Comparison of ENCODE assay signal across 8 cellular contexts in genomic region chr4:38670061-38670894, GRCh38. TPM values are rescaled to one million over a fixed set of nuclear protein-coding genes. Genes with fewer than 3 reads are reported as not detected.
A peak's percentile ranks its signal among the peaks of the same experiment; 100 is the strongest.
DNase-seq lines count a peak whose midpoint lies in the region; TF ChIP-seq lines count a peak whose summit lies in the region.

No MANE protein-coding gene starts in this region.

- TF ChIP-seq CTCF in Peyer's patch (IDR thresholded peaks at IDR 0.05) (no peak), esophagus squamous epithelium (IDR thresholded peaks at IDR 0.05) (no peak), progenitor cell of endocrine pancreas (IDR thresholded peaks at IDR 0.05; ENCODE audit: unreplicated experiment) (no peak), lower leg skin (IDR thresholded peaks at IDR 0.05) (no peak)

- peaks cover 68 to 100% (median 88%) of the 10 kb centered on the region in 4 donors for H3K4me1 Mint-ChIP-seq in CD4-positive, alpha-beta memory T cell
- peaks cover 85% of the 10 kb centered on the region for H3K4me1 Mint-ChIP-seq in progenitor cell of endocrine pancreas (ENCODE audit: low read depth)

- H3K56ac ChIP-seq in mesendoderm (ENCODE audit: low read length) = no peak overlapping the region

- H2BK120ac ChIP-seq in mesendoderm (ENCODE audit: low read depth, low read length) = no peak overlapping the region

- H3K9ac ChIP-seq in mesendoderm (ENCODE audit: low read length) = no peak overlapping the region

- H3K36me3 ChIP-seq in CD4-positive, alpha-beta memory T cell (ENCODE audit: insufficient read depth, low read length) = no peaks in the 10 kb centered on the region
- H3K36me3 ChIP-seq in Peyer's patch = no peaks in the 10 kb centered on the region
- H3K36me3 ChIP-seq in esophagus squamous epithelium = no peaks in the 10 kb centered on the region
- H3K36me3 ChIP-seq in mesendoderm (ENCODE audit: control insufficient read depth, insufficient read depth, low read length) = no peaks in the 10 kb centered on the region

- H2BK5ac ChIP-seq in mesendoderm (ENCODE audit: low read length) = no peak overlapping the region

- H4K5ac ChIP-seq in mesendoderm (ENCODE audit: low read length) = no peak overlapping the region

- WGBS in esophagus squamous epithelium, 2 donors = 56 to 57% methylated on average over 6 of the region's 7 CpGs
- no CpG with 5 or more reads among the region's 7 CpGs for WGBS in mesendoderm (ENCODE audit: extremely low coverage, insufficient coverage, low lambda C conversion rate)
- 54% methylated on average over 7 of the region's 7 CpGs for WGBS in lower leg skin, 2 donors

- H3K79me1 ChIP-seq in mesendoderm (ENCODE audit: low read length) = peaks cover 14% of the 10 kb centered on the region

- TF ChIP-seq POLR2A in Peyer's patch (IDR thresholded peaks at IDR 0.05) = no peak
- TF ChIP-seq POLR2A in esophagus squamous epithelium (IDR thresholded peaks at IDR 0.05) = no peak
- TF ChIP-seq POLR2A in lower leg skin (IDR thresholded peaks at IDR 0.05) = no peak

- no peak overlapping the region for H3K23ac ChIP-seq in mesendoderm (ENCODE audit: low read length)

- intact Hi-C loops in CD4-positive, alpha-beta memory T cell (cut with micrococcal nuclease) = no loop called here
- intact Hi-C loops in esophagus squamous epithelium (cut with DNase I) = loop anchor here (5.0 kb wide), 2 partner anchors 353 to 488 kb away; no protein-coding TSS in a partner anchor
- intact Hi-C loops in lower leg skin (cut with DNase I; ENCODE audit: low total_unique reads) = no loop called here

- POLR2A ChIA-PET in CD4-positive, alpha-beta memory T cell (lab: Charles Lee; ENCODE audit: partially characterized antibody) = interaction anchor here (1.6 to 10.1 kb wide), 6 partner anchors 15 to 491 kb away, joined by 4 to 108 read pairs (median 56); no protein-coding TSS in a partner anchor

- CTCF ChIA-PET in CD4-positive, alpha-beta memory T cell (lab: Charles Lee; ENCODE audit: partially characterized antibody) = interaction anchor here (1.5 to 5.8 kb wide), 4 partner anchors 61 to 491 kb away, joined by 3 to 41 read pairs (median 22); no protein-coding TSS in a partner anchor

- peaks cover under 1 to 41% of the 10 kb centered on the region in 2 donors for H3K36me3 Mint-ChIP-seq in CD4-positive, alpha-beta memory T cell
- peaks cover 6% of the 10 kb centered on the region for H3K36me3 Mint-ChIP-seq in progenitor cell of endocrine pancreas (ENCODE audit: insufficient read depth)

- H3K9me3 Mint-ChIP-seq in CD4-positive, alpha-beta memory T cell = no peaks in the 10 kb centered on the region
- H3K9me3 Mint-ChIP-seq in progenitor cell of endocrine pancreas (ENCODE audit: low read depth) = no peaks in the 10 kb centered on the region

- no peak overlapping the region for H2AK5ac ChIP-seq in mesendoderm (ENCODE audit: low read length)

- H3K4me3 Mint-ChIP-seq in CD4-positive, alpha-beta memory T cell = peak overlapping the region; percentile 56 to 85 (median 67)
- peak overlapping the region; percentile 23 for H3K4me3 Mint-ChIP-seq in progenitor cell of endocrine pancreas (ENCODE audit: low read depth)

- no peaks in the 10 kb centered on the region for H3K27me3 ChIP-seq in CD4-positive, alpha-beta memory T cell (ENCODE audit: insufficient read depth, low read length)
- no peaks in the 10 kb centered on the region for H3K27me3 ChIP-seq in Peyer's patch
- H3K27me3 ChIP-seq in esophagus squamous epithelium = no peaks in the 10 kb centered on the region
- H3K27me3 ChIP-seq in mesendoderm (ENCODE audit: insufficient read depth, low read length, poor library complexity) = no peaks in the 10 kb centered on the region

- peaks cover 89% of the 10 kb centered on the region for H3K4me1 ChIP-seq in CD4-positive, alpha-beta memory T cell (ENCODE audit: insufficient read depth, low read length)
- peaks cover 4 to 72% (median 15%) of the 10 kb centered on the region in 4 donors for H3K4me1 ChIP-seq in Peyer's patch
- H3K4me1 ChIP-seq in esophagus squamous epithelium = peaks cover 58 to 99% (median 74%) of the 10 kb centered on the region in 3 donors
- H3K4me1 ChIP-seq in mesendoderm (ENCODE audit: control insufficient read depth, low read depth, low read length) = peaks cover 14% of the 10 kb centered on the region

- H3K4ac ChIP-seq in mesendoderm (ENCODE audit: low read depth, low read length) = no peak overlapping the region

- H2BK15ac ChIP-seq in mesendoderm (replicated peaks; ENCODE audit: low read depth) = no peak overlapping the region

- H3K18ac ChIP-seq in mesendoderm (ENCODE audit: low read length) = no peak overlapping the region

- peaks cover 32% of the 10 kb centered on the region for H3K79me2 ChIP-seq in mesendoderm (ENCODE audit: control insufficient read depth, insufficient read depth, low read length)

- peak overlapping the region; percentile 44 for H3K27ac ChIP-seq in CD4-positive, alpha-beta memory T cell (ENCODE audit: low read depth, low read length)
- H3K27ac ChIP-seq in Peyer's patch (peak overlapping the region; percentile 63 to 97 (median 88)), esophagus squamous epithelium (peak overlapping the region; percentile 95 to 100 (median 97)), mesendoderm (ENCODE audit: low read depth, low read length) (no peak overlapping the region)

- no peak overlapping the region for H4K8ac ChIP-seq in mesendoderm (ENCODE audit: low read depth, low read length)

- H3K9me3 ChIP-seq in CD4-positive, alpha-beta memory T cell (ENCODE audit: control insufficient read depth in 1 of 2, low read length in 2 of 2) = no peaks in the 10 kb centered on the region
- no peaks in the 10 kb centered on the region for H3K9me3 ChIP-seq in Peyer's patch
- H3K9me3 ChIP-seq in esophagus squamous epithelium = no peaks in the 10 kb centered on the region

- peak overlapping the region; percentile 76 to 97 (median 94) for H3K27ac Mint-ChIP-seq in CD4-positive, alpha-beta memory T cell
- H3K27ac Mint-ChIP-seq in progenitor cell of endocrine pancreas = peak overlapping the region; percentile 97

- no peaks in the 10 kb centered on the region for H3K27me3 Mint-ChIP-seq in CD4-positive, alpha-beta memory T cell
- H3K27me3 Mint-ChIP-seq in progenitor cell of endocrine pancreas = no peaks in the 10 kb centered on the region

- no peak for DNase-seq in CD4-positive, alpha-beta memory T cell
- DNase-seq in Peyer's patch (no peak), esophagus squamous epithelium (lab: John Stamatoyannopoulos, UW) (no peak), progenitor cell of endocrine pancreas (ENCODE audit: low spot score, unreplicated experiment) (no peak), RPMI8226 (no peak), mesendoderm (no peak), lower leg skin (ENCODE audit: low spot score in 2 of 2) (no peak)
- DNase-seq in activated CD4-positive, alpha-beta T cell treated with anti-CD3 and anti-CD28 coated beads, Interleukin-2, amount 50 U/mL, for 48 hours = no peak

- no peak overlapping the region for H3K4me3 ChIP-seq in CD4-positive, alpha-beta memory T cell (ENCODE audit: low read length in 2 of 2)
- H3K4me3 ChIP-seq in Peyer's patch (peak overlapping the region in 2 of 4 donors; percentile 28 to 38), esophagus squamous epithelium (peak overlapping the region in 3 of 4 donors; percentile 22 to 50 (median 27)), mesendoderm (ENCODE audit: low read length) (no peak overlapping the region), lower leg skin (ENCODE audit: low read depth, poor library complexity, severe bottlenecking) (no peak overlapping the region)

- H3K4me2 ChIP-seq in mesendoderm (ENCODE audit: low read length) = no peak overlapping the region

RNA-seq across cellular contexts. Expression of gene KLF3, which starts 6.3 kb away (rescaled TPM):
- total RNA-seq in CD4-positive, alpha-beta memory T cell = 100 to 1,000 TPM; 119 to 122 TPM
- 10 to 100 TPM; 72.4 to 83.3 TPM for polyA plus RNA-seq in CD4-positive, alpha-beta memory T cell
- 100 to 1,000 TPM in 2 of 4 donors, 10 to 100 TPM in 2; 36.3 to 128 (median 103) TPM for total RNA-seq in Peyer's patch
- total RNA-seq in esophagus squamous epithelium = 10 to 100 TPM; 44.2 to 91.4 (median 82.7) TPM
- total RNA-seq in progenitor cell of endocrine pancreas = 97.1 and 98.7 TPM in 2 replicates
- 11.1 TPM for polyA plus RNA-seq in mesendoderm (2013, experiment 1 of 2)
- polyA plus RNA-seq in mesendoderm (2013, experiment 2 of 2) = 11.5 TPM
- 100 to 1,000 TPM; 131 to 224 (median 142) TPM for total RNA-seq in lower leg skin

Comparison
In these comparisons a context has a peak if more than half of its experiments do, and no peak if none do; other contexts are left out.
1. H3K4me3 ChIP-seq: peak in esophagus squamous epithelium (3 of 4); none in CD4-positive, alpha-beta memory T cell (0 of 2), mesendoderm (single experiment) and lower leg skin (single experiment).